1 cellular context compared by ENCODE assay signal in the genomic region with DNA sequence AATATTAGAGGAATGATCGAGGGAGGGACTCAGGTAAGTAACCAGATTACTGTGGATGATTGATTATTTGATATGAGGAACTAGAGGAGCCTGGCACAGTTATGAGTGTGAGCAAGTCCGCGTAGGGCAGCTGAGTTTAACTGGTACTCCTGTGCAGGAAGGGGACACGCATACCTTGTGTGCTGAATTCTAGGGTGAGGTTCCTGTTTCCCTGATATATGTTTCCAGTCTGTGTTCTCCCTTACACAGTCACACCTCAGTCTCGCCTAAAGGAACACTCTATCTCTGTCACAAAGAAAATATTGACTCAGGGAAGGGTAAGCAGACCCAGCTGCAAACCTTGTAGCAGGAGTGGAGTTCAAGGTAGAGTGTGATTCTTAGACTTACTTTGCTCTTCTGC.
TF ChIP-seq lines count a peak whose summit lies in the region.

No MANE protein-coding gene starts in this region.

TF ChIP-seq in HepG2, 621 proteins besides CTCF, POLR2A, EP300 and RAD21 (continues in another document):
- TF ChIP-seq PAWR (CRISPR knock-in tag; IDR thresholded peaks at IDR 0.05; ENCODE audit: borderline replicate concordance): no peak
- TF ChIP-seq YEATS2 (CRISPR knock-in tag; IDR thresholded peaks at IDR 0.05; ENCODE audit: borderline replicate concordance): 0 out of 2 replicates have a peak, but pooled peaks have one; percentile 10
- no peak for TF ChIP-seq ZNF552 (CRISPR knock-in tag; IDR thresholded peaks at IDR 0.05; ENCODE audit: borderline replicate concordance)
- TF ChIP-seq, protein P1, sequence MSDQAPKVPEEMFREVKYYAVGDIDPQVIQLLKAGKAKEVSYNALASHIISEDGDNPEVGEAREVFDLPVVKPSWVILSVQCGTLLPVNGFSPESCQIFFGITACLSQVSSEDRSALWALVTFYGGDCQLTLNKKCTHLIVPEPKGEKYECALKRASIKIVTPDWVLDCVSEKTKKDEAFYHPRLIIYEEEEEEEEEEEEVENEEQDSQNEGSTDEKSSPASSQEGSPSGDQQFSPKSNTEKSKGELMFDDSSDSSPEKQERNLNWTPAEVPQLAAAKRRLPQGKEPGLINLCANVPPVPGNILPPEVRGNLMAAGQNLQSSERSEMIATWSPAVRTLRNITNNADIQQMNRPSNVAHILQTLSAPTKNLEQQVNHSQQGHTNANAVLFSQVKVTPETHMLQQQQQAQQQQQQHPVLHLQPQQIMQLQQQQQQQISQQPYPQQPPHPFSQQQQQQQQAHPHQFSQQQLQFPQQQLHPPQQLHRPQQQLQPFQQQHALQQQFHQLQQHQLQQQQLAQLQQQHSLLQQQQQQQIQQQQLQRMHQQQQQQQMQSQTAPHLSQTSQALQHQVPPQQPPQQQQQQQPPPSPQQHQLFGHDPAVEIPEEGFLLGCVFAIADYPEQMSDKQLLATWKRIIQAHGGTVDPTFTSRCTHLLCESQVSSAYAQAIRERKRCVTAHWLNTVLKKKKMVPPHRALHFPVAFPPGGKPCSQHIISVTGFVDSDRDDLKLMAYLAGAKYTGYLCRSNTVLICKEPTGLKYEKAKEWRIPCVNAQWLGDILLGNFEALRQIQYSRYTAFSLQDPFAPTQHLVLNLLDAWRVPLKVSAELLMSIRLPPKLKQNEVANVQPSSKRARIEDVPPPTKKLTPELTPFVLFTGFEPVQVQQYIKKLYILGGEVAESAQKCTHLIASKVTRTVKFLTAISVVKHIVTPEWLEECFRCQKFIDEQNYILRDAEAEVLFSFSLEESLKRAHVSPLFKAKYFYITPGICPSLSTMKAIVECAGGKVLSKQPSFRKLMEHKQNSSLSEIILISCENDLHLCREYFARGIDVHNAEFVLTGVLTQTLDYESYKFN (CRISPR knock-in tag; conservative IDR thresholded peaks at IDR 0.05): peak; percentile 53
- TF ChIP-seq, protein P2, sequence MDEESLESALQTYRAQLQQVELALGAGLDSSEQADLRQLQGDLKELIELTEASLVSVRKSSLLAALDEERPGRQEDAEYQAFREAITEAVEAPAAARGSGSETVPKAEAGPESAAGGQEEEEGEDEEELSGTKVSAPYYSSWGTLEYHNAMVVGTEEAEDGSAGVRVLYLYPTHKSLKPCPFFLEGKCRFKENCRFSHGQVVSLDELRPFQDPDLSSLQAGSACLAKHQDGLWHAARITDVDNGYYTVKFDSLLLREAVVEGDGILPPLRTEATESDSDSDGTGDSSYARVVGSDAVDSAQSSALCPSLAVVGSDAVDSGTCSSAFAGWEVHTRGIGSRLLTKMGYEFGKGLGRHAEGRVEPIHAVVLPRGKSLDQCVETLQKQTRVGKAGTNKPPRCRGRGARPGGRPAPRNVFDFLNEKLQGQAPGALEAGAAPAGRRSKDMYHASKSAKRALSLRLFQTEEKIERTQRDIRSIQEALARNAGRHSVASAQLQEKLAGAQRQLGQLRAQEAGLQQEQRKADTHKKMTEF (CRISPR knock-in tag; IDR thresholded peaks at IDR 0.05): 0 out of 2 replicates have a peak, but pooled peaks have one; percentile 17
- TF ChIP-seq STAT5B (CRISPR knock-in tag; IDR thresholded peaks at IDR 0.05): no peak
- no peak for TF ChIP-seq REPIN1 (CRISPR knock-in tag; IDR thresholded peaks at IDR 0.05; ENCODE audit: borderline replicate concordance, low read depth)
- TF ChIP-seq, protein P3, sequence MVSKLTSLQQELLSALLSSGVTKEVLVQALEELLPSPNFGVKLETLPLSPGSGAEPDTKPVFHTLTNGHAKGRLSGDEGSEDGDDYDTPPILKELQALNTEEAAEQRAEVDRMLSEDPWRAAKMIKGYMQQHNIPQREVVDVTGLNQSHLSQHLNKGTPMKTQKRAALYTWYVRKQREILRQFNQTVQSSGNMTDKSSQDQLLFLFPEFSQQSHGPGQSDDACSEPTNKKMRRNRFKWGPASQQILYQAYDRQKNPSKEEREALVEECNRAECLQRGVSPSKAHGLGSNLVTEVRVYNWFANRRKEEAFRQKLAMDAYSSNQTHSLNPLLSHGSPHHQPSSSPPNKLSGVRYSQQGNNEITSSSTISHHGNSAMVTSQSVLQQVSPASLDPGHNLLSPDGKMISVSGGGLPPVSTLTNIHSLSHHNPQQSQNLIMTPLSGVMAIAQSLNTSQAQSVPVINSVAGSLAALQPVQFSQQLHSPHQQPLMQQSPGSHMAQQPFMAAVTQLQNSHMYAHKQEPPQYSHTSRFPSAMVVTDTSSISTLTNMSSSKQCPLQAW (CRISPR knock-in tag; IDR thresholded peaks at IDR 0.05): 0 out of 2 replicates have a peak, but pooled peaks have one; percentile 13
- TF ChIP-seq ELF3 (CRISPR knock-in tag; IDR thresholded peaks at IDR 0.05): peak; percentile 56; the same call in 1 of the 2 replicates
- TF ChIP-seq, protein P4, sequence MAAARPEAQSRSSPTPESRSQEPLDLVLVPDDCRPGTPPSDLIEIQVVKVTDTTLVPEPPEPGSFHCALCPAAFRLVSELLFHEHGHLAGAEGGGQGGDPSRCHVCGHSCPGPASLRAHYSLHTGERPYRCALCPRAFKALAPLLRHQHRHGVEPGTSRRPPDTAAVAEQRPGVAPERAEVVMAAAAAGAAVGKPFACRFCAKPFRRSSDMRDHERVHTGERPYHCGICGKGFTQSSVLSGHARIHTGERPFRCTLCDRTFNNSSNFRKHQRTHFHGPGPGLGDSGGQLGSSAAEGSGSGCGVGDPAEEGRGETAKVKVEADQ (CRISPR knock-in tag; IDR thresholded peaks at IDR 0.05; ENCODE audit: borderline replicate concordance): no peak
- TF ChIP-seq HDAC2 (CRISPR knock-in tag; IDR thresholded peaks at IDR 0.05): 0 out of 2 replicates have a peak, but pooled peaks have one; percentile 12
- TF ChIP-seq SAP130 (CRISPR knock-in tag; IDR thresholded peaks at IDR 0.05; ENCODE audit: low read depth): peak; percentile 46
- TF ChIP-seq FOXA1 (IDR thresholded peaks at IDR 0.05): no peak
- TF ChIP-seq FOXA1 (CRISPR knock-in tag; IDR thresholded peaks at IDR 0.05): peak; percentile 61
- TF ChIP-seq ATM (IDR thresholded peaks at IDR 0.05; ENCODE audit: borderline replicate concordance): no peak
- no peak for TF ChIP-seq ONECUT2 (CRISPR knock-in tag; IDR thresholded peaks at IDR 0.05)
- peak; percentile 18; the same call in 1 of the 2 replicates for TF ChIP-seq HNF4A (CRISPR knock-in tag; IDR thresholded peaks at IDR 0.05)
- no peak for TF ChIP-seq SP4 (CRISPR knock-in tag; IDR thresholded peaks at IDR 0.05)
- TF ChIP-seq ZNF557 (CRISPR knock-in tag; IDR thresholded peaks at IDR 0.05): no peak
- TF ChIP-seq, protein P5, sequence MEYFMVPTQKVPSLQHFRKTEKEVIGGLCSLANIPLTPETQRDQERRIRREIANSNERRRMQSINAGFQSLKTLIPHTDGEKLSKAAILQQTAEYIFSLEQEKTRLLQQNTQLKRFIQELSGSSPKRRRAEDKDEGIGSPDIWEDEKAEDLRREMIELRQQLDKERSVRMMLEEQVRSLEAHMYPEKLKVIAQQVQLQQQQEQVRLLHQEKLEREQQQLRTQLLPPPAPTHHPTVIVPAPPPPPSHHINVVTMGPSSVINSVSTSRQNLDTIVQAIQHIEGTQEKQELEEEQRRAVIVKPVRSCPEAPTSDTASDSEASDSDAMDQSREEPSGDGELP (IDR thresholded peaks at IDR 0.05; ENCODE audit: borderline replicate concordance, low read depth): peak; percentile 35; the same call in 1 of the 2 replicates
- 0 out of 2 replicates have a peak, but pooled peaks have one; percentile 37 for TF ChIP-seq GATAD2A (CRISPR knock-in tag; IDR thresholded peaks at IDR 0.05)
- TF ChIP-seq MLLT10 (CRISPR knock-in tag; IDR thresholded peaks at IDR 0.05): no peak
- no peak for TF ChIP-seq ZNF350 (CRISPR knock-in tag; IDR thresholded peaks at IDR 0.05; ENCODE audit: borderline replicate concordance, low read depth)
- no peak for TF ChIP-seq HOXA9 (CRISPR knock-in tag; IDR thresholded peaks at IDR 0.05; ENCODE audit: borderline replicate concordance)
- no peak; the same call in 1 of the 2 replicates for TF ChIP-seq ZNF292 (CRISPR knock-in tag; IDR thresholded peaks at IDR 0.05; ENCODE audit: borderline replicate concordance, low read depth)
- no peak for TF ChIP-seq NFATC3 (CRISPR knock-in tag; IDR thresholded peaks at IDR 0.05)
- TF ChIP-seq SOX13 (IDR thresholded peaks at IDR 0.05): no peak
- TF ChIP-seq SOX13 (CRISPR knock-in tag; conservative IDR thresholded peaks at IDR 0.05 in 1 of 2, IDR thresholded peaks at IDR 0.05 in 1 of 2): peak in 1 of 2 experiments; percentile 15; a peak in 1 of 4 replicates
- TF ChIP-seq FOXA3 (CRISPR knock-in tag; IDR thresholded peaks at IDR 0.05): peak; percentile 45
- TF ChIP-seq, protein P6, sequence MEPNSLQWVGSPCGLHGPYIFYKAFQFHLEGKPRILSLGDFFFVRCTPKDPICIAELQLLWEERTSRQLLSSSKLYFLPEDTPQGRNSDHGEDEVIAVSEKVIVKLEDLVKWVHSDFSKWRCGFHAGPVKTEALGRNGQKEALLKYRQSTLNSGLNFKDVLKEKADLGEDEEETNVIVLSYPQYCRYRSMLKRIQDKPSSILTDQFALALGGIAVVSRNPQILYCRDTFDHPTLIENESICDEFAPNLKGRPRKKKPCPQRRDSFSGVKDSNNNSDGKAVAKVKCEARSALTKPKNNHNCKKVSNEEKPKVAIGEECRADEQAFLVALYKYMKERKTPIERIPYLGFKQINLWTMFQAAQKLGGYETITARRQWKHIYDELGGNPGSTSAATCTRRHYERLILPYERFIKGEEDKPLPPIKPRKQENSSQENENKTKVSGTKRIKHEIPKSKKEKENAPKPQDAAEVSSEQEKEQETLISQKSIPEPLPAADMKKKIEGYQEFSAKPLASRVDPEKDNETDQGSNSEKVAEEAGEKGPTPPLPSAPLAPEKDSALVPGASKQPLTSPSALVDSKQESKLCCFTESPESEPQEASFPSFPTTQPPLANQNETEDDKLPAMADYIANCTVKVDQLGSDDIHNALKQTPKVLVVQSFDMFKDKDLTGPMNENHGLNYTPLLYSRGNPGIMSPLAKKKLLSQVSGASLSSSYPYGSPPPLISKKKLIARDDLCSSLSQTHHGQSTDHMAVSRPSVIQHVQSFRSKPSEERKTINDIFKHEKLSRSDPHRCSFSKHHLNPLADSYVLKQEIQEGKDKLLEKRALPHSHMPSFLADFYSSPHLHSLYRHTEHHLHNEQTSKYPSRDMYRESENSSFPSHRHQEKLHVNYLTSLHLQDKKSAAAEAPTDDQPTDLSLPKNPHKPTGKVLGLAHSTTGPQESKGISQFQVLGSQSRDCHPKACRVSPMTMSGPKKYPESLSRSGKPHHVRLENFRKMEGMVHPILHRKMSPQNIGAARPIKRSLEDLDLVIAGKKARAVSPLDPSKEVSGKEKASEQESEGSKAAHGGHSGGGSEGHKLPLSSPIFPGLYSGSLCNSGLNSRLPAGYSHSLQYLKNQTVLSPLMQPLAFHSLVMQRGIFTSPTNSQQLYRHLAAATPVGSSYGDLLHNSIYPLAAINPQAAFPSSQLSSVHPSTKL (CRISPR knock-in tag; IDR thresholded peaks at IDR 0.05): peak; percentile 45; the same call in 1 of the 2 replicates
- 0 out of 2 replicates have a peak, but pooled peaks have one; percentile 17 for TF ChIP-seq DPF2 (CRISPR knock-in tag; IDR thresholded peaks at IDR 0.05; ENCODE audit: borderline replicate concordance, low read depth)
- TF ChIP-seq, protein P7, sequence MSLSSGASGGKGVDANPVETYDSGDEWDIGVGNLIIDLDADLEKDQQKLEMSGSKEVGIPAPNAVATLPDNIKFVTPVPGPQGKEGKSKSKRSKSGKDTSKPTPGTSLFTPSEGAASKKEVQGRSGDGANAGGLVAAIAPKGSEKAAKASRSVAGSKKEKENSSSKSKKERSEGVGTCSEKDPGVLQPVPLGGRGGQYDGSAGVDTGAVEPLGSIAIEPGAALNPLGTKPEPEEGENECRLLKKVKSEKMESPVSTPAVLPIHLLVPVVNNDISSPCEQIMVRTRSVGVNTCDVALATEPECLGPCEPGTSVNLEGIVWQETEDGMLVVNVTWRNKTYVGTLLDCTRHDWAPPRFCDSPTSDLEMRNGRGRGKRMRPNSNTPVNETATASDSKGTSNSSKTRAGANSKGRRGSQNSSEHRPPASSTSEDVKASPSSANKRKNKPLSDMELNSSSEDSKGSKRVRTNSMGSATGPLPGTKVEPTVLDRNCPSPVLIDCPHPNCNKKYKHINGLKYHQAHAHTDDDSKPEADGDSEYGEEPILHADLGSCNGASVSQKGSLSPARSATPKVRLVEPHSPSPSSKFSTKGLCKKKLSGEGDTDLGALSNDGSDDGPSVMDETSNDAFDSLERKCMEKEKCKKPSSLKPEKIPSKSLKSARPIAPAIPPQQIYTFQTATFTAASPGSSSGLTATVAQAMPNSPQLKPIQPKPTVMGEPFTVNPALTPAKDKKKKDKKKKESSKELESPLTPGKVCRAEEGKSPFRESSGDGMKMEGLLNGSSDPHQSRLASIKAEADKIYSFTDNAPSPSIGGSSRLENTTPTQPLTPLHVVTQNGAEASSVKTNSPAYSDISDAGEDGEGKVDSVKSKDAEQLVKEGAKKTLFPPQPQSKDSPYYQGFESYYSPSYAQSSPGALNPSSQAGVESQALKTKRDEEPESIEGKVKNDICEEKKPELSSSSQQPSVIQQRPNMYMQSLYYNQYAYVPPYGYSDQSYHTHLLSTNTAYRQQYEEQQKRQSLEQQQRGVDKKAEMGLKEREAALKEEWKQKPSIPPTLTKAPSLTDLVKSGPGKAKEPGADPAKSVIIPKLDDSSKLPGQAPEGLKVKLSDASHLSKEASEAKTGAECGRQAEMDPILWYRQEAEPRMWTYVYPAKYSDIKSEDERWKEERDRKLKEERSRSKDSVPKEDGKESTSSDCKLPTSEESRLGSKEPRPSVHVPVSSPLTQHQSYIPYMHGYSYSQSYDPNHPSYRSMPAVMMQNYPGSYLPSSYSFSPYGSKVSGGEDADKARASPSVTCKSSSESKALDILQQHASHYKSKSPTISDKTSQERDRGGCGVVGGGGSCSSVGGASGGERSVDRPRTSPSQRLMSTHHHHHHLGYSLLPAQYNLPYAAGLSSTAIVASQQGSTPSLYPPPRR (CRISPR knock-in tag; IDR thresholded peaks at IDR 0.05; ENCODE audit: borderline replicate concordance): 0 out of 2 replicates have a peak, but pooled peaks have one; percentile 16
- TF ChIP-seq, protein P8, sequence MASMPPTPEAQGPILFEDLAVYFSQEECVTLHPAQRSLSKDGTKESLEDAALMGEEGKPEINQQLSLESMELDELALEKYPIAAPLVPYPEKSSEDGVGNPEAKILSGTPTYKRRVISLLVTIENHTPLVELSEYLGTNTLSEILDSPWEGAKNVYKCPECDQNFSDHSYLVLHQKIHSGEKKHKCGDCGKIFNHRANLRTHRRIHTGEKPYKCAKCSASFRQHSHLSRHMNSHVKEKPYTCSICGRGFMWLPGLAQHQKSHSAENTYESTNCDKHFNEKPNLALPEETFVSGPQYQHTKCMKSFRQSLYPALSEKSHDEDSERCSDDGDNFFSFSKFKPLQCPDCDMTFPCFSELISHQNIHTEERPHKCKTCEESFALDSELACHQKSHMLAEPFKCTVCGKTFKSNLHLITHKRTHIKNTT (CRISPR knock-in tag; IDR thresholded peaks at IDR 0.05): no peak
- TF ChIP-seq SALL1 (CRISPR knock-in tag; IDR thresholded peaks at IDR 0.05): peak; percentile 13; the same call in 1 of the 2 replicates
- no peak for TF ChIP-seq ZNF33A (CRISPR knock-in tag; IDR thresholded peaks at IDR 0.05; ENCODE audit: borderline replicate concordance)
- peak; percentile 38; the same call in 1 of the 2 replicates for TF ChIP-seq BCL6 (CRISPR knock-in tag; IDR thresholded peaks at IDR 0.05)
